In genomic region chr6:26366504-26366903, GRCh38 we compare ENCODE assay signal across 2 cellular contexts.
TF ChIP-seq lines count a peak whose summit lies in the region.

No MANE protein-coding gene starts in this region.

TF ChIP-seq in HEK293, 187 proteins besides CTCF, POLR2A, EP300 and RAD21 (continued from another document):
- TF ChIP-seq ZNF335 (tag by site-specific recombination; conservative IDR thresholded peaks at IDR 0.05): no peak
- no peak for TF ChIP-seq OSR2 (tag by site-specific recombination; IDR thresholded peaks at IDR 0.05)
- TF ChIP-seq, protein P1, sequence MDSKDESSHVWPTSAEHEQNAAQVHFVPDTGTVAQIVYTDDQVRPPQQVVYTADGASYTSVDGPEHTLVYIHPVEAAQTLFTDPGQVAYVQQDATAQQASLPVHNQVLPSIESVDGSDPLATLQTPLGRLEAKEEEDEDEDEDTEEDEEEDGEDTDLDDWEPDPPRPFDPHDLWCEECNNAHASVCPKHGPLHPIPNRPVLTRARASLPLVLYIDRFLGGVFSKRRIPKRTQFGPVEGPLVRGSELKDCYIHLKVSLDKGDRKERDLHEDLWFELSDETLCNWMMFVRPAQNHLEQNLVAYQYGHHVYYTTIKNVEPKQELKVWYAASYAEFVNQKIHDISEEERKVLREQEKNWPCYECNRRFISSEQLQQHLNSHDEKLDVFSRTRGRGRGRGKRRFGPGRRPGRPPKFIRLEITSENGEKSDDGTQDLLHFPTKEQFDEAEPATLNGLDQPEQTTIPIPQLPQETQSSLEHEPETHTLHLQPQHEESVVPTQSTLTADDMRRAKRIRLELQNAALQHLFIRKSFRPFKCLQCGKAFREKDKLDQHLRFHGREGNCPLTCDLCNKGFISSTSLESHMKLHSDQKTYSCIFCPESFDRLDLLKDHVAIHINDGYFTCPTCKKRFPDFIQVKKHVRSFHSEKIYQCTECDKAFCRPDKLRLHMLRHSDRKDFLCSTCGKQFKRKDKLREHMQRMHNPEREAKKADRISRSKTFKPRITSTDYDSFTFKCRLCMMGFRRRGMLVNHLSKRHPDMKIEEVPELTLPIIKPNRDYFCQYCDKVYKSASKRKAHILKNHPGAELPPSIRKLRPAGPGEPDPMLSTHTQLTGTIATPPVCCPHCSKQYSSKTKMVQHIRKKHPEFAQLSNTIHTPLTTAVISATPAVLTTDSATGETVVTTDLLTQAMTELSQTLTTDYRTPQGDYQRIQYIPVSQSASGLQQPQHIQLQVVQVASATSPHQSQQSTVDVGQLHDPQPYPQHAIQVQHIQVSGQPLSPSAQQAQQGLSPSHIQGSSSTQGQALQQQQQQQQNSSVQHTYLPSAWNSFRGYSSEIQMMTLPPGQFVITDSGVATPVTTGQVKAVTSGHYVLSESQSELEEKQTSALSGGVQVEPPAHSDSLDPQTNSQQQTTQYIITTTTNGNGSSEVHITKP (tag by site-specific recombination; IDR thresholded peaks at IDR 0.05): no peak
- no peak for TF ChIP-seq ZXDB (tag by site-specific recombination; IDR thresholded peaks at IDR 0.05)
- 0 out of 2 replicates have a peak, but pooled peaks have one; percentile 27 for TF ChIP-seq ZBTB17 (tag by site-specific recombination; IDR thresholded peaks at IDR 0.05)
- no peak for TF ChIP-seq ZFHX2 (tag by site-specific recombination; conservative IDR thresholded peaks at IDR 0.05)
- TF ChIP-seq AEBP2 (tag by site-specific recombination; IDR thresholded peaks at IDR 0.05; ENCODE audit: borderline replicate concordance): no peak
- no peak for TF ChIP-seq ZNF501 (tag by site-specific recombination; IDR thresholded peaks at IDR 0.05)
TF ChIP-seq in HEK293: peak in this region for 4.

TF ChIP-seq in WTC11, 78 proteins besides CTCF, POLR2A, EP300 and RAD21 (continued from another document):
- TF ChIP-seq PRDM15 (CRISPR knock-in tag; IDR thresholded peaks at IDR 0.05) (no peak), SOX15 (CRISPR knock-in tag; IDR thresholded peaks at IDR 0.05) (no peak)
- TF ChIP-seq, protein P2, sequence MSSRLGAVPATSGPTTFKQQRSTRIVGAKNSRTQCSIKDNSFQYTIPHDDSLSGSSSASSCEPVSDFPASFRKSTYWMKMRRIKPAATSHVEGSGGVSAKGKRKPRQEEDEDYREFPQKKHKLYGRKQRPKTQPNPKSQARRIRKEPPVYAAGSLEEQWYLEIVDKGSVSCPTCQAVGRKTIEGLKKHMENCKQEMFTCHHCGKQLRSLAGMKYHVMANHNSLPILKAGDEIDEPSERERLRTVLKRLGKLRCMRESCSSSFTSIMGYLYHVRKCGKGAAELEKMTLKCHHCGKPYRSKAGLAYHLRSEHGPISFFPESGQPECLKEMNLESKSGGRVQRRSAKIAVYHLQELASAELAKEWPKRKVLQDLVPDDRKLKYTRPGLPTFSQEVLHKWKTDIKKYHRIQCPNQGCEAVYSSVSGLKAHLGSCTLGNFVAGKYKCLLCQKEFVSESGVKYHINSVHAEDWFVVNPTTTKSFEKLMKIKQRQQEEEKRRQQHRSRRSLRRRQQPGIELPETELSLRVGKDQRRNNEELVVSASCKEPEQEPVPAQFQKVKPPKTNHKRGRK (CRISPR knock-in tag; IDR thresholded peaks at IDR 0.05; ENCODE audit: borderline replicate concordance): no peak
